Comparison of ENCODE assay signal across 24 cellular contexts in the genomic region with DNA sequence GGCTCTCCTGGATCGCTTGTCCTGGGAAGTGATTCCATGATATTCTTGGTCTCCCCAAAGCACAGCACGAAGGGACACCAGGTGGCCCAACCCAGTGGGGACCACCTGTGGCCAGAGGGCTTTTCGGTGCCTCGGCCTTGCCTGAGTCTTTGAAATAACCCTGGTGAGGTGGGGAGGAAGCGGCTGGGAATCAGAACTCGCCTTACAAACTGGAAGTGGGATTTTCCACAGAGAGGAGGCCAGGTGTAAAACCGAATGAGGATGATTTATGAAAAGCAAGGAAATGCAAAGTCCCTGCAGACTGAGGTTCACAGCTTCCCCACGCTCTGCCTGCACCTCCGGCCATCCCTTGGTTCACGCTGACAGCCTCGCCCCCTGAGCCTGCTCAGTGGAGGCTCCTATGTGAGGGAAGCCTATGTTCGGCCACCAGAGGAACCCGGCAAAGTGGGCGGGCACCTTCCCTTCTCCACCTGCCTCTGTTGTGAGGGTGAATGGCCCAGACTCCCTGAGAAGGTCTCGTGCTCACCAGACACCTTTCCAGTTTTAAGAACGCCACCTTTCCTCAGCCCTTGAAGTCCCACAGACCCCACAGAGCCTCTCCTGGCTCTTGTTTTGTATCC.
"Had no signal": no experiment of that assay in that cellular context is flagged by ENCODE, and none has a peak within 500 bp of the region (broad histone marks: within the 10 kb centered on the region; RNA-seq: fewer than 3 reads in every experiment).

No MANE protein-coding gene starts in this region.

- H3K9me2 ChIP-seq: SK-N-SH had no signal

- H3K4me3 ChIP-seq: MG63, Peyer's patch, SJSA1 had no signal

- H3K4me2 ChIP-seq: SK-N-SH had no signal

- H3K27ac ChIP-seq: Peyer's patch, SJSA1 had no signal

- H3K36me3 ChIP-seq: MG63, Peyer's patch, SJSA1 had no signal

- DNase-seq: Kasumi-1, MG63, NCI-H1048, NCI-H1417, NCI-H1436, NCI-H146, NCI-H1694 treated with DMSO at 0.1 percent for 48 hours, NCI-H187 treated with DMSO at 0.1 percent for 48 hours, NCI-H2029, NCI-H2081, NCI-H2171 treated with DMSO at 0.1 percent for 48 hours, NCI-H2227 treated with DMSO at 0.1 percent for 48 hours, NCI-H446, NCI-H510A treated with DMSO at 0.1 percent for 48 hours, NCI-H524 treated with DMSO at 0.1 percent for 48 hours, NCI-H526 treated with DMSO at 0.1 percent for 48 hours, NCI-H774, Peyer's patch, Right ventricle myocardium superior, RPMI8226, SHP77 treated with DMSO at 0.1 percent for 48 hours, SK-N-SH, SW 1271 had no signal

- H3K9me3 ChIP-seq: MG63, Peyer's patch, SJSA1, SK-N-SH had no signal

- H3K4me1 ChIP-seq: Peyer's patch, SJSA1 had no signal

- H3K27me3 ChIP-seq: MG63, Peyer's patch, SJSA1 had no signal

- H3K9ac ChIP-seq: SK-N-SH had no signal
